ENCODE assay signal across 13 cellular contexts in genomic region chr7:117014099-117014656, GRCh38.
A peak's percentile ranks its signal among the peaks of the same experiment; 100 is the strongest.
DNase-seq lines count a peak whose midpoint lies in the region; ATAC-seq and TF ChIP-seq lines count a peak whose summit lies in the region.
"Had no signal": no experiment of that assay in that cellular context is flagged by ENCODE, and none has a peak within 500 bp of the region (broad histone marks: within the 10 kb centered on the region; RNA-seq: fewer than 3 reads in every experiment).

No MANE protein-coding gene starts in this region.

- no peak overlapping the region for H3K4me3 ChIP-seq in CD8-positive, alpha-beta memory T cell (ENCODE audit: low read length)
- H3K4me3 ChIP-seq: MG63 had no signal

- no peaks in the 10 kb centered on the region for H3K36me3 ChIP-seq in CD8-positive, alpha-beta memory T cell (ENCODE audit: insufficient read depth, low read length)
- H3K36me3 ChIP-seq: MG63 had no signal

- CTCF ChIA-PET in CD8-positive, alpha-beta memory T cell (lab: Charles Lee) = interaction anchor here (2.5 kb wide), 1 partner anchor 25 kb away, joined by 10 read pairs; no protein-coding TSS in a partner anchor

- no peak for DNase-seq in CD8-positive, alpha-beta memory T cell
- DNase-seq in MV-4-11 (lab: John Stamatoyannopoulos, UW) (peak; percentile 37), osteocyte (ENCODE audit: extremely low spot score, unreplicated experiment) (no peak), natural killer cell (no peak), RPMI8226 (no peak)
- DNase-seq: effector memory CD8-positive, alpha-beta T cell; MG63; PC-3 had no signal

- no peaks in the 10 kb centered on the region for H3K27me3 ChIP-seq in CD8-positive, alpha-beta memory T cell (ENCODE audit: insufficient read depth, low read length, poor library complexity, severe bottlenecking)
- H3K27me3 ChIP-seq: MG63 had no signal

- POLR2A ChIA-PET in CD8-positive, alpha-beta memory T cell (lab: Charles Lee) = no interaction called here

- H3K4me3 Mint-ChIP-seq in CD8-positive, alpha-beta memory T cell = no peak overlapping the region
- peak overlapping the region in 3 of 5 experiments; percentile 50 to 58 (median 56) for H3K4me3 Mint-ChIP-seq in brain
- peak overlapping the region; percentile 62 for H3K4me3 Mint-ChIP-seq in osteocyte (ENCODE audit: unreplicated experiment)
- H3K4me3 Mint-ChIP-seq in natural killer cell = no peak overlapping the region
- H3K4me3 Mint-ChIP-seq: effector memory CD8-positive, alpha-beta T cell; T-helper 2 cell treated with Interferon-gamma antibody and Interleukin-4, amounts not matched to agents 5 μg/mL and 100 μg/mL, for 36 hours had no signal

- no peaks in the 10 kb centered on the region for H3K9me3 ChIP-seq in CD8-positive, alpha-beta memory T cell (ENCODE audit: low read length)
- H3K9me3 ChIP-seq: MG63 had no signal

- H3K36me3 Mint-ChIP-seq in CD8-positive, alpha-beta memory T cell = no peaks in the 10 kb centered on the region
- H3K36me3 Mint-ChIP-seq in brain (no peaks in the 10 kb centered on the region), osteocyte (ENCODE audit: unreplicated experiment) (no peaks in the 10 kb centered on the region), natural killer cell (no peaks in the 10 kb centered on the region)

- peaks cover 28% of the 10 kb centered on the region for H3K4me1 ChIP-seq in CD8-positive, alpha-beta memory T cell (ENCODE audit: insufficient read depth, low read length)

- ATAC-seq in HG02852 (IDR thresholded peaks at IDR 0.05; ENCODE audit: unreplicated experiment) (no peak), natural killer cell (no peak)
- ATAC-seq: HCT116, PC-3 had no signal

- intact Hi-C loops in natural killer cell (cut with micrococcal nuclease) = no loop called here

- peaks cover 47 to 54% (median 53%) of the 10 kb centered on the region in 3 donors for H3K4me1 Mint-ChIP-seq in CD8-positive, alpha-beta memory T cell
- H3K4me1 Mint-ChIP-seq in brain (peaks cover 20% of the 10 kb centered on the region), osteocyte (ENCODE audit: unreplicated experiment) (peaks cover 69% of the 10 kb centered on the region), natural killer cell (peaks cover 38 to 47% of the 10 kb centered on the region in 2 donors)

- H3K27me3 Mint-ChIP-seq in CD8-positive, alpha-beta memory T cell = peaks cover 0 to 9% of the 10 kb centered on the region in 2 donors
- H3K27me3 Mint-ChIP-seq in brain (peaks cover 2% of the 10 kb centered on the region), osteocyte (ENCODE audit: unreplicated experiment) (no peaks in the 10 kb centered on the region), natural killer cell (ENCODE audit: low read depth in 2 of 2) (no peaks in the 10 kb centered on the region)
- H3K27me3 Mint-ChIP-seq: effector memory CD8-positive, alpha-beta T cell; stimulated activated naive CD8-positive, alpha-beta T cell treated with anti-CD3 and anti-CD28 coated beads, Interleukin-15, Interleukin-2, amounts not matched to agents 100 ng/mL and 50 ng/mL, for 24 hours had no signal

- TF ChIP-seq CTCF in brain (conservative IDR thresholded peaks at IDR 0.05) (no peak), osteocyte (IDR thresholded peaks at IDR 0.05) (no peak), natural killer cell (IDR thresholded peaks at IDR 0.05) (no peak)

- H3K27ac Mint-ChIP-seq in CD8-positive, alpha-beta memory T cell = peak overlapping the region in 1 of 8 donors; percentile 17
- peak overlapping the region in 2 of 5 experiments; percentile 36 to 64 for H3K27ac Mint-ChIP-seq in brain
- H3K27ac Mint-ChIP-seq in osteocyte (ENCODE audit: unreplicated experiment) = peak overlapping the region; percentile 64
- H3K27ac Mint-ChIP-seq in natural killer cell = no peak overlapping the region
- H3K27ac Mint-ChIP-seq: effector memory CD8-positive, alpha-beta T cell; stimulated activated naive CD8-positive, alpha-beta T cell treated with anti-CD3 and anti-CD28 coated beads, Interleukin-15, Interleukin-2, amounts not matched to agents 100 ng/mL and 50 ng/mL, for 24 hours; T-helper 2 cell treated with Interferon-gamma antibody and Interleukin-4, amounts not matched to agents 5 μg/mL and 100 μg/mL, for 36 hours had no signal

- peak overlapping the region; percentile 60 for H3K27ac ChIP-seq in CD8-positive, alpha-beta memory T cell (ENCODE audit: low read depth, low read length)

- H3K9me3 Mint-ChIP-seq in CD8-positive, alpha-beta memory T cell = no peaks in the 10 kb centered on the region
- H3K9me3 Mint-ChIP-seq in brain (no peaks in the 10 kb centered on the region), osteocyte (ENCODE audit: unreplicated experiment) (no peaks in the 10 kb centered on the region), natural killer cell (no peaks in the 10 kb centered on the region)
- H3K9me3 Mint-ChIP-seq: effector memory CD8-positive, alpha-beta T cell; stimulated activated naive CD8-positive, alpha-beta T cell treated with anti-CD3 and anti-CD28 coated beads, Interleukin-15, Interleukin-2, amounts not matched to agents 100 ng/mL and 50 ng/mL, for 24 hours; T-helper 2 cell treated with Interferon-gamma antibody and Interleukin-4, amounts not matched to agents 5 μg/mL and 100 μg/mL, for 36 hours had no signal

Comparison
In these comparisons a context has a peak if more than half of its experiments do, and no peak if none do; other contexts are left out.
1. H3K4me3 Mint-ChIP-seq: peak in brain (3 of 5) and osteocyte (single experiment); none in CD8-positive, alpha-beta memory T cell (0 of 7) and natural killer cell (single experiment).